ENCODE assay signal across 25 cellular contexts in genomic region chr2:120547662-120548061, GRCh38.
DNase-seq lines count a peak whose midpoint lies in the region; ATAC-seq, FAIRE-seq and TF ChIP-seq lines count a peak whose summit lies in the region.
"Had no signal": no experiment of that assay in that cellular context is flagged by ENCODE, and none has a peak within 500 bp of the region (broad histone marks: within the 10 kb centered on the region; RNA-seq: fewer than 3 reads in every experiment).

No MANE protein-coding gene starts in this region.

- FAIRE-seq in HepG2 (lab: Jason Lieb, UNC): no peak
- FAIRE-seq: GM12892, GM18507 had no signal

- H2BK15ac ChIP-seq in H9 (ENCODE audit: low read depth, low read length): no peak overlapping the region

- H2BK12ac ChIP-seq in H9 (ENCODE audit: insufficient read length, low read depth, low read length): no peak overlapping the region

- H3K27ac Mint-ChIP-seq in H9: no peak overlapping the region
- H3K27ac Mint-ChIP-seq: CD8-positive, alpha-beta memory T cell; GM23338; IgD-negative memory B cell had no signal

- H3K9ac ChIP-seq in HepG2 (ENCODE audit: insufficient read depth, low read depth, low read length) (no peak overlapping the region), H9 (ENCODE audit: extremely low read depth, insufficient read length, low read length) (no peak overlapping the region)

- H2AFZ ChIP-seq in HepG2 (ENCODE audit: low read length) (no peak overlapping the region), H9 (ENCODE audit: low read length) (no peak overlapping the region)
- H2AFZ ChIP-seq: GM23338 had no signal

- H3K27ac ChIP-seq in heart left ventricle (peak overlapping the region in 3 of 12 donors; percentile 30 to 72 (median 65)), HepG2 (ENCODE audit: extremely low read length, insufficient read depth, low read length) (no peak overlapping the region), stomach (no peak overlapping the region), H9 (ENCODE audit: insufficient read length, low read depth, low read length) (no peak overlapping the region)
- H3K27ac ChIP-seq: Peyer's patch had no signal

- no peak overlapping the region for H4K8ac ChIP-seq in H9 (replicated peaks; ENCODE audit: insufficient read length, low read depth, low read length)

- 69 to 94% (median 88%) methylated on average over 1 of the region's 1 CpG for WGBS in heart left ventricle, 4 donors
- WGBS in HepG2 (ENCODE audit: low lambda C conversion rate): 100% methylated on average over 1 of the region's 1 CpG
- WGBS in stomach, 5 donors: 100% methylated on average over 1 of the region's 1 CpG
- no CpG with 5 or more reads among the region's 1 CpG for WGBS in H9 (ENCODE audit: extremely low coverage, insufficient read length, low lambda C conversion rate)

- no peak overlapping the region for H2BK5ac ChIP-seq in H9 (ENCODE audit: insufficient read length, low read length)

- TF ChIP-seq POLR2A in heart left ventricle (IDR thresholded peaks at IDR 0.05) (no peak), HepG2 (IDR thresholded peaks at IDR 0.05; ENCODE audit: insufficient read depth in 1 of 2, low read depth in 2 of 2, low read length in 2 of 2) (no peak), stomach (IDR thresholded peaks at IDR 0.05) (no peak)

- no peak overlapping the region for H3K4me2 ChIP-seq in HepG2 (ENCODE audit: low read depth, low read length)
- H3K4me2 ChIP-seq in H9 (ENCODE audit: insufficient read depth, insufficient read length, low read length): no peak overlapping the region
- H3K4me2 ChIP-seq: GM23338 had no signal

- no peak overlapping the region for H3K18ac ChIP-seq in H9 (ENCODE audit: insufficient read length, low read depth, low read length)

- DNase-seq in MG63 (peak; percentile 69), heart left ventricle (peak in 4 of 5 donors; percentile 62 to 82 (median 67)), HepG2 (ENCODE audit: low spot score) (no peak), stomach (peak; percentile 58), T-helper 9 cell (no peak), H9 (no peak)
- DNase-seq in stimulated activated naive CD4-positive, alpha-beta T cell treated with Interleukin-2 at 50 U/mL for 16 hours (lab: John Stamatoyannopoulos, UW): no peak
- DNase-seq: C1 segment of cervical spinal cord; CD8-positive, alpha-beta memory T cell; DMS53; EL; Kasumi-1; MM.1S; NCI-H1092; NCI-H1436 treated with DMSO at 0.1 percent for 48 hours; NCI-H2029; NCI-H446; NCI-H526 treated with DMSO at 0.1 percent for 48 hours; NK-92 treated with Interleukin-12 subunit alpha and Interleukin-12 subunit beta, amount 100 ng/mL, for 24 hours; Peyer's patch had no signal

- H2AK5ac ChIP-seq in H9 (ENCODE audit: insufficient read length, low read length): no peak overlapping the region

- H4K5ac ChIP-seq in H9 (ENCODE audit: insufficient read length, low read depth, low read length): no peak overlapping the region

- no peaks in the 10 kb centered on the region for H3K9me3 Mint-ChIP-seq in H9
- H3K9me3 Mint-ChIP-seq: CD8-positive, alpha-beta memory T cell; GM23338; IgD-negative memory B cell had no signal

- no peak overlapping the region for H4K91ac ChIP-seq in H9 (ENCODE audit: insufficient read length, low read depth, low read length)

- no peaks in the 10 kb centered on the region for H3K36me3 ChIP-seq in MG63
- H3K36me3 ChIP-seq in heart left ventricle: no peaks in the 10 kb centered on the region
- H3K36me3 ChIP-seq in HepG2 (replicated peaks in 1 of 2; ENCODE audit: control insufficient read depth in 1 of 2, insufficient read depth in 2 of 2, low read length in 2 of 2): no peaks in the 10 kb centered on the region
- no peaks in the 10 kb centered on the region for H3K36me3 ChIP-seq in stomach
- H3K36me3 ChIP-seq: Peyer's patch had no signal

- H3K79me1 ChIP-seq in H9 (ENCODE audit: insufficient read depth, low read depth, low read length, poor library complexity, severe bottlenecking): no peaks in the 10 kb centered on the region

- in situ Hi-C loops in HepG2 (cut with HindIII; ENCODE audit: extremely low pct_ligation_motif_present, low pct_unique_long_range_greater_than_20kb): no loop called here

- CTCF ChIA-PET in HepG2 (lab: Yijun Ruan, JAX; ENCODE audit: low intra/inter-chr PET ratio, low total read pairs): no interaction called here

- BruUV-seq in HepG2 (replicated peaks; lab: Mats Ljungman, UMichigan): no TSS peak

- H3K4me1 ChIP-seq in heart left ventricle (peaks cover 6 to 51% (median 31%) of the 10 kb centered on the region in 12 donors), HepG2 (ENCODE audit: insufficient read depth, low read length) (peaks cover 100% of the 10 kb centered on the region), stomach (peaks cover 11 to 26% (median 19%) of the 10 kb centered on the region in 4 donors), H9 (ENCODE audit: insufficient read depth, low read length) (no peaks in the 10 kb centered on the region)

- no peak overlapping the region for H3K56ac ChIP-seq in H9 (ENCODE audit: insufficient read length, low read depth, low read length)

- no peak overlapping the region for H3K14ac ChIP-seq in H9 (ENCODE audit: insufficient read depth, low read length)

- no peak overlapping the region for H3K4ac ChIP-seq in H9 (ENCODE audit: low read depth, low read length)

- H3K9me3 ChIP-seq in MG63: no peaks in the 10 kb centered on the region
- H3K9me3 ChIP-seq in heart left ventricle: no peaks in the 10 kb centered on the region
- H3K9me3 ChIP-seq in HepG2 (ENCODE audit: low read length): no peaks in the 10 kb centered on the region
- H3K9me3 ChIP-seq in stomach: no peaks in the 10 kb centered on the region
- no peaks in the 10 kb centered on the region for H3K9me3 ChIP-seq in H9 (ENCODE audit: control insufficient read depth, low read depth, low read length)
- H3K9me3 ChIP-seq: Peyer's patch had no signal

- H3K4me3 ChIP-seq in MG63 (no peak overlapping the region), heart left ventricle (no peak overlapping the region), HepG2 (replicated peaks in 1 of 3; ENCODE audit: insufficient read depth in 1 of 3, low read depth in 2 of 3, low read length in 3 of 3) (no peak overlapping the region), stomach (no peak overlapping the region)
- H3K4me3 ChIP-seq: GM23338, Peyer's patch had no signal

- H3K4me1 Mint-ChIP-seq in H9: peaks cover 14 to 27% of the 10 kb centered on the region in 2 experiments
- H3K4me1 Mint-ChIP-seq: CD8-positive, alpha-beta memory T cell; IgD-negative memory B cell had no signal

- TF ChIP-seq EP300 in HepG2 (IDR thresholded peaks at IDR 0.05; ENCODE audit: low read depth in 2 of 2, low read length in 2 of 2) (no peak), HepG2 (CRISPR knock-in tag; IDR thresholded peaks at IDR 0.05; ENCODE audit: borderline replicate concordance) (no peak), stomach (IDR thresholded peaks at IDR 0.05) (no peak)

- H3K27me3 ChIP-seq in MG63 (no peaks in the 10 kb centered on the region), heart left ventricle (no peaks in the 10 kb centered on the region), HepG2 (ENCODE audit: control insufficient read depth in 1 of 2, insufficient read depth in 2 of 2, low read length in 2 of 2) (no peaks in the 10 kb centered on the region), stomach (no peaks in the 10 kb centered on the region), H9 (ENCODE audit: insufficient read depth, low read length) (no peaks in the 10 kb centered on the region; the same call in 1 of the 2 replicates)
- H3K27me3 ChIP-seq: Peyer's patch had no signal

- H3K27me3 Mint-ChIP-seq in H9 (ENCODE audit: low read depth): peaks cover 91% of the 10 kb centered on the region

- no peak overlapping the region for H3T11ph ChIP-seq in H9 (ENCODE audit: low read length)

- H3K23me2 ChIP-seq in H9 (ENCODE audit: insufficient read length, low read depth, low read length, poor library complexity, severe bottlenecking): no peaks in the 10 kb centered on the region

- H4K20me1 ChIP-seq in HepG2 (ENCODE audit: insufficient read depth, low read length) (no peaks in the 10 kb centered on the region), H9 (ENCODE audit: control insufficient read depth, insufficient read depth, insufficient read length) (no peaks in the 10 kb centered on the region)

- no peak overlapping the region for H3K4me3 Mint-ChIP-seq in H9
- H3K4me3 Mint-ChIP-seq: CD8-positive, alpha-beta memory T cell; GM23338 had no signal

- intact Hi-C loops in heart left ventricle (cut with DNase I): loop anchor here in 1 of 10 donors (5.0 kb wide), 1 partner anchor 45 kb away; no protein-coding TSS in a partner anchor
- intact Hi-C loops in HepG2 (cut with micrococcal nuclease; ENCODE audit: unreplicated experiment): no loop called here
- intact Hi-C loops in stomach (cut with DNase I; ENCODE audit: low total_unique reads): no loop called here

- no peak overlapping the region for H2BK120ac ChIP-seq in H9 (ENCODE audit: low read depth, low read length, poor library complexity, severe bottlenecking)

- H2BK20ac ChIP-seq in H9 (ENCODE audit: low read depth, low read length, poor library complexity, severe bottlenecking): no peak overlapping the region

- H3K79me2 ChIP-seq in HepG2 (ENCODE audit: insufficient read depth, low read length) (no peaks in the 10 kb centered on the region), H9 (ENCODE audit: insufficient read depth, low read length) (no peaks in the 10 kb centered on the region)

- H3K36me3 Mint-ChIP-seq in H9 (ENCODE audit: insufficient read depth in 1 of 3, low read depth in 3 of 3): no peaks in the 10 kb centered on the region
- H3K36me3 Mint-ChIP-seq: CD8-positive, alpha-beta memory T cell; IgD-negative memory B cell had no signal

- POLR2A ChIA-PET in HepG2 (lab: Yijun Ruan, JAX): interaction anchor here (1.4 to 3.8 kb wide), 3 partner anchors 9 to 82 kb away, joined by 4 to 74 read pairs (median 6); no protein-coding TSS in a partner anchor

- ATAC-seq in heart left ventricle (peak; percentile 57 to 67 (median 60)), HepG2 (no peak)
- ATAC-seq: GM23338, HCT116 had no signal

- no peak overlapping the region for H3K23ac ChIP-seq in H9 (ENCODE audit: insufficient read length, low read depth, low read length)

- TF ChIP-seq CTCF in heart left ventricle (IDR thresholded peaks at IDR 0.05): no peak
- no peak for TF ChIP-seq CTCF in HepG2 (CRISPR knock-in tag; IDR thresholded peaks at IDR 0.05)
- TF ChIP-seq CTCF in stomach (IDR thresholded peaks at IDR 0.05): no peak
- no peak for TF ChIP-seq CTCF in H9 (conservative IDR thresholded peaks at IDR 0.05)

- no peak for TF ChIP-seq RAD21 in HepG2 (CRISPR knock-in tag; IDR thresholded peaks at IDR 0.05)

Comparison
In these comparisons a context has a peak if more than half of its experiments do, and no peak if none do; other contexts are left out.
1. DNase-seq: peak in MG63 (single experiment), heart left ventricle (4 of 5) and stomach (single experiment); none in HepG2 (single experiment), T-helper 9 cell (single experiment), stimulated activated naive CD4-positive, alpha-beta T cell treated with Interleukin-2 at 50 U/mL for 16 hours (single experiment) and H9 (single experiment).